Comparison of ENCODE assay signal across 8 cellular contexts in the genomic region with DNA sequence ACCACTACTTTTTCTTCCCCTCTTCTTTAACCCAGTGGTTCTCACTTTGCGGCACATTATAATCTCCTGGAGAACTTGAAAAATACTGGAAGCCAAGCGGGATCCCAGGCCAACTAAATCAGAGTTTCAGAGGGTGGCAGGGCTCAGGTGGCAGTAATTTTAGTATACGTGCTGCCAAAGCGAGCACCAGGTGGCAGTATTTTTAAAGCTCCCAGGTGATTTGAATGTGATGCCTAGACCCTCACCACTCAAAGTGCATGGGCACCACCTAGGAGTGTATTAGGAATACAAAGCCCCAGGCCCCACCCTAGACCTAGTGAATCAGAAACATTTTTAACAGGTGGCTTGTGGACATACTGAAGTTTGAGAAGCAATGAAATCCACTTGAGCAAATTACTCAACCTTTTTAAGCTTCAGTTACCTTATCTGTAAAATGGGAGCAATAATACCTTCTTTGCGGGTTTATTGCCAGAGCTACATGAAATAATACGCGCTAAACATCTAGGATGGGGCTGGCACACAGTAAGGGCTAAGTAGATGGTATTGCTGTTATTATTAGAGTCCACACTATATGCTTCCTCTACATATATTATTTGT. TPM values are rescaled to one million over a fixed set of nuclear protein-coding genes. Genes with fewer than 3 reads are reported as not detected.
A peak's percentile ranks its signal among the peaks of the same experiment; 100 is the strongest.
DNase-seq lines count a peak whose midpoint lies in the region; ATAC-seq and TF ChIP-seq lines count a peak whose summit lies in the region.

No MANE protein-coding gene starts in this region.

- H3K27ac ChIP-seq in 22Rv1: no peak overlapping the region
- H3K27ac ChIP-seq in CD8-positive, alpha-beta memory T cell (ENCODE audit: low read depth, low read length): no peak overlapping the region

- H3K4me1 Mint-ChIP-seq in CD8-positive, alpha-beta memory T cell: no peaks in the 10 kb centered on the region

- H3K4me3 ChIP-seq in cardiac fibroblast (replicated peaks in 1 of 2; ENCODE audit: low read depth in 2 of 2, low read length in 2 of 2): no peak overlapping the region
- no peak overlapping the region for H3K4me3 ChIP-seq in CD8-positive, alpha-beta memory T cell (ENCODE audit: low read length)

- TF ChIP-seq CTCF in 22Rv1 (IDR thresholded peaks at IDR 0.05) (peak; percentile 73), GM12874 (IDR thresholded peaks at IDR 0.05; ENCODE audit: insufficient read depth, low read depth, low read length) (peak; percentile 34), cardiac fibroblast (IDR thresholded peaks at IDR 0.05; ENCODE audit: low read depth, low read length) (peak; percentile 5)

- H3K9me3 Mint-ChIP-seq in CD8-positive, alpha-beta memory T cell: no peaks in the 10 kb centered on the region

- H3K27ac Mint-ChIP-seq in CD8-positive, alpha-beta memory T cell: no peak overlapping the region

- ATAC-seq in GM18520 (IDR thresholded peaks at IDR 0.05; ENCODE audit: unreplicated experiment): no peak

- H3K27me3 Mint-ChIP-seq in CD8-positive, alpha-beta memory T cell: peaks cover 6 to 7% of the 10 kb centered on the region in 2 donors

- no peaks in the 10 kb centered on the region for H3K4me1 ChIP-seq in CD8-positive, alpha-beta memory T cell (ENCODE audit: insufficient read depth, low read length)

- H3K36me3 Mint-ChIP-seq in CD8-positive, alpha-beta memory T cell: no peaks in the 10 kb centered on the region

- POLR2A ChIA-PET in CD8-positive, alpha-beta memory T cell (lab: Charles Lee): no interaction called here

- no peaks in the 10 kb centered on the region for H3K9me3 ChIP-seq in CD8-positive, alpha-beta memory T cell (ENCODE audit: low read length)

- H3K27me3 ChIP-seq in CD8-positive, alpha-beta memory T cell (ENCODE audit: insufficient read depth, low read length, poor library complexity, severe bottlenecking): no peaks in the 10 kb centered on the region

- CTCF ChIA-PET in CD8-positive, alpha-beta memory T cell (lab: Charles Lee): no interaction called here

- DNase-seq in NCI-H524 treated with DMSO at 0.1 percent for 48 hours (lab: John Stamatoyannopoulos, UW) (peak; percentile 6), cardiac fibroblast (ENCODE audit: low read depth in 2 of 2) (peak in 1 of 2 donors; percentile 10), COLO829 (ENCODE audit: low spot score) (no peak)
- no peak for DNase-seq in CD8-positive, alpha-beta memory T cell
- DNase-seq in stimulated activated CD4-positive, alpha-beta T cell treated with anti-CD3 and anti-CD28 coated beads, Interleukin-2, amount 100 ng/mL, for 24 hours: no peak

- no peaks in the 10 kb centered on the region for H3K36me3 ChIP-seq in CD8-positive, alpha-beta memory T cell (ENCODE audit: insufficient read depth, low read length)

- H3K4me3 Mint-ChIP-seq in CD8-positive, alpha-beta memory T cell: no peak overlapping the region

RNA-seq across cellular contexts. Expression of gene B3GALNT1, which starts 8.3 kb away (rescaled TPM):
- 1 to 10 TPM; 1.8 to 2.4 TPM for total RNA-seq in CD8-positive, alpha-beta memory T cell
- polyA plus RNA-seq in CD8-positive, alpha-beta memory T cell: 2.0 TPM

Comparison
In these comparisons a context has a peak if more than half of its experiments do, and no peak if none do; other contexts are left out.
1. CTCF ChIP-seq: peak in every context shown above with its lines; median percentile 73 in 22Rv1; 34 in GM12874; 5 in cardiac fibroblast.